ENCODE assay signal across 13 cellular contexts in the genomic region with DNA sequence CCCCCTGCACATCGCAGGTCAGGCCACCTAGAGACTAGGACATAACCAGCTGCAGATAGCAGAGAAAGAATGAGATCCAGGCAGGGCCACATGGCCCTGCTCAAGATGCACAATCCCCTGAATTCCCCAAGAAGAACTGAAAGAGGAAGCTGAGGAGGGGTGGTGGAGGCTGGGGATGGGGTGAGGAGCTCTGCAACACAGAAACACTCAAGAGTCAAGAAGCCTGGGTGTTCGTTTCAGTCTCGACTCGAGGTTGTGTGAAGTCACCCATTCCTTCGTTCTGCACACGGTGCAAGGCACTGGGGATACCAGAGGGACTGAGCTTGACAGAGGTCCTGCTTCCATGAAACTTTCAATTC.
DNase-seq lines count a peak whose midpoint lies in the region; ATAC-seq and TF ChIP-seq lines count a peak whose summit lies in the region.
"Had no signal": no experiment of that assay in that cellular context is flagged by ENCODE, and none has a peak within 500 bp of the region (broad histone marks: within the 10 kb centered on the region; RNA-seq: fewer than 3 reads in every experiment).

No MANE protein-coding gene starts in this region.

- TF ChIP-seq RAD21 in SK-N-SH (IDR thresholded peaks at IDR 0.05; ENCODE audit: low read length), result no peak

- no peak overlapping the region for H2AFZ ChIP-seq in SK-N-SH (ENCODE audit: low read depth)

- H3K27me3 Mint-ChIP-seq in CD4-positive, alpha-beta T cell, result no peaks in the 10 kb centered on the region
- H3K27me3 Mint-ChIP-seq: activated T-helper 17 cell treated with anti-CD3 and anti-CD28 coated beads, Interleukin-2, amount 50 U/mL, for 72 hours had no signal

- WGBS in SK-N-SH (ENCODE audit: low lambda C conversion rate), result 69% methylated on average over 3 of the region's 6 CpGs

- H4K20me1 ChIP-seq in SK-N-SH (ENCODE audit: insufficient read depth), result no peaks in the 10 kb centered on the region

- H3K9me3 Mint-ChIP-seq in CD4-positive, alpha-beta T cell, result no peaks in the 10 kb centered on the region
- H3K9me3 Mint-ChIP-seq: activated T-helper 17 cell treated with anti-CD3 and anti-CD28 coated beads, Interleukin-2, amount 50 U/mL, for 72 hours; stimulated activated effector memory CD8-positive, alpha-beta T cell treated with anti-CD3 and anti-CD28 coated beads, Interleukin-12 subunit alpha, Interleukin-12 subunit beta, amount 100 ng/mL, for 72 hours had no signal

- no peak overlapping the region for H3K9ac ChIP-seq in SK-N-SH

- POLR2A ChIA-PET in CD4-positive, alpha-beta T cell (lab: Charles Lee), result interaction anchor here (1.3 kb wide), 1 partner anchor 12 kb away, joined by 3 read pairs; no protein-coding TSS in a partner anchor
- POLR2A ChIA-PET in SK-N-SH (lab: Yijun Ruan, JAX), result no interaction called here

- H3K36me3 Mint-ChIP-seq in CD4-positive, alpha-beta T cell (ENCODE audit: low read depth), result no peaks in the 10 kb centered on the region
- H3K36me3 Mint-ChIP-seq: stimulated activated effector memory CD8-positive, alpha-beta T cell treated with anti-CD3 and anti-CD28 coated beads, Interleukin-12 subunit alpha, Interleukin-12 subunit beta, amount 100 ng/mL, for 72 hours had no signal

- intact Hi-C loops in CD4-positive, alpha-beta T cell (cut with DNase I, micrococcal nuclease), result no loop called here

- no peak overlapping the region for H3K27ac ChIP-seq in CD4-positive, alpha-beta T cell (ENCODE audit: low read depth, low read length)
- H3K27ac ChIP-seq in SK-N-SH (ENCODE audit: low read depth in 2 of 2, low read length in 1 of 2), result no peak overlapping the region
- H3K27ac ChIP-seq: SK-N-MC had no signal

- no peaks in the 10 kb centered on the region for H3K9me2 ChIP-seq in SK-N-SH

- no peaks in the 10 kb centered on the region for H3K79me2 ChIP-seq in SK-N-SH (ENCODE audit: insufficient read depth)

- H3K4me1 Mint-ChIP-seq in CD4-positive, alpha-beta T cell (ENCODE audit: low read depth), result no peaks in the 10 kb centered on the region
- H3K4me1 Mint-ChIP-seq: activated T-helper 17 cell treated with anti-CD3 and anti-CD28 coated beads, Interleukin-2, amount 50 U/mL, for 72 hours; stimulated activated effector memory CD8-positive, alpha-beta T cell treated with anti-CD3 and anti-CD28 coated beads, Interleukin-12 subunit alpha, Interleukin-12 subunit beta, amount 100 ng/mL, for 72 hours had no signal

- H3K4me3 Mint-ChIP-seq in CD4-positive, alpha-beta T cell, result no peak overlapping the region
- H3K4me3 Mint-ChIP-seq: activated T-helper 17 cell treated with anti-CD3 and anti-CD28 coated beads, Interleukin-2, amount 50 U/mL, for 72 hours; stimulated activated effector memory CD8-positive, alpha-beta T cell treated with anti-CD3 and anti-CD28 coated beads, Interleukin-12 subunit alpha, Interleukin-12 subunit beta, amount 100 ng/mL, for 72 hours had no signal

- CTCF ChIA-PET in CD4-positive, alpha-beta T cell (lab: Charles Lee), result no interaction called here
- CTCF ChIA-PET in SK-N-SH (lab: Yijun Ruan, JAX), result interaction anchor here (0.9 to 1.5 kb wide), 5 partner anchors 12 to 558 kb away, joined by 3 to 5 read pairs (median 3); no protein-coding TSS in a partner anchor

- H3K27me3 ChIP-seq in CD4-positive, alpha-beta T cell (ENCODE audit: control insufficient read depth, insufficient read depth, low read length), result no peaks in the 10 kb centered on the region
- H3K27me3 ChIP-seq in SK-N-SH (ENCODE audit: insufficient read depth), result peaks cover 25% of the 10 kb centered on the region

- no peaks in the 10 kb centered on the region for H3K9me3 ChIP-seq in CD4-positive, alpha-beta T cell (ENCODE audit: control insufficient read depth, low read length)
- H3K9me3 ChIP-seq in SK-N-SH, result no peaks in the 10 kb centered on the region

- no peak for TF ChIP-seq CTCF in CD4-positive, alpha-beta T cell (IDR thresholded peaks at IDR 0.05)
- no peak for TF ChIP-seq CTCF in SK-N-SH (IDR thresholded peaks at IDR 0.05)

- no peak overlapping the region for H3K4me2 ChIP-seq in SK-N-SH

- H3F3A ChIP-seq in SK-N-SH (replicated peaks; ENCODE audit: insufficient read depth), result no peaks in the 10 kb centered on the region

- no peak overlapping the region for H3K27ac Mint-ChIP-seq in CD4-positive, alpha-beta T cell
- H3K27ac Mint-ChIP-seq: activated T-helper 17 cell treated with anti-CD3 and anti-CD28 coated beads, Interleukin-2, amount 50 U/mL, for 72 hours; stimulated activated effector memory CD8-positive, alpha-beta T cell treated with anti-CD3 and anti-CD28 coated beads, Interleukin-12 subunit alpha, Interleukin-12 subunit beta, amount 100 ng/mL, for 72 hours had no signal

- H3K36me3 ChIP-seq in SK-N-SH (replicated peaks in 1 of 2; ENCODE audit: control insufficient read depth in 1 of 2, insufficient read depth in 2 of 2, low read length in 1 of 2), result no peaks in the 10 kb centered on the region

- H3K4me3 ChIP-seq in SK-N-SH (ENCODE audit: low read depth in 2 of 2, low read length in 1 of 2), result no peak overlapping the region
- H3K4me3 ChIP-seq: K562, SK-N-MC had no signal

- ATAC-seq in GM18861 (IDR thresholded peaks at IDR 0.05; ENCODE audit: unreplicated experiment), result peak; percentile 34
- peak; percentile 48 for ATAC-seq in GM21619 (IDR thresholded peaks at IDR 0.05; ENCODE audit: unreplicated experiment)
- peak; percentile 47 for ATAC-seq in HG03520 (IDR thresholded peaks at IDR 0.05; ENCODE audit: unreplicated experiment)
- ATAC-seq in CD4-positive, alpha-beta T cell (ENCODE audit: poor library complexity), result no peak
- no peak for ATAC-seq in GM18517 (IDR thresholded peaks at IDR 0.05; ENCODE audit: unreplicated experiment)
- ATAC-seq: activated T-helper 17 cell treated with anti-CD3 and anti-CD28 coated beads, Interleukin-2, amount 50 U/mL, for 72 hours; K562; stimulated activated effector memory CD8-positive, alpha-beta T cell treated with anti-CD3 and anti-CD28 coated beads, Interleukin-12 subunit alpha, Interleukin-12 subunit beta, amount 100 ng/mL, for 72 hours had no signal

- H3K4me1 ChIP-seq in SK-N-SH (ENCODE audit: control insufficient read depth in 1 of 2, insufficient read depth in 2 of 2, low read depth in 1 of 2, low read length in 1 of 2), result peaks cover 8 to 25% of the 10 kb centered on the region in 2 experiments; a peak in 2 of 4 replicates

- no peak for TF ChIP-seq EP300 in SK-N-SH (IDR thresholded peaks at IDR 0.05; ENCODE audit: borderline replicate concordance in 1 of 2, low read depth in 1 of 2, low read length in 1 of 2)

- DNase-seq in midbrain (lab: John Stamatoyannopoulos, UW) (peak; percentile 7), SK-N-SH (no peak), NCI-H2171 (lab: John Stamatoyannopoulos, UW) (no peak)
- DNase-seq in CD4-positive, alpha-beta T cell, result no peak
- DNase-seq: islet precursor cell had no signal

TF ChIP-seq in SK-N-SH, 30 proteins besides CTCF, POLR2A, EP300 and RAD21 (continues in another document):
- TF ChIP-seq, protein P1, sequence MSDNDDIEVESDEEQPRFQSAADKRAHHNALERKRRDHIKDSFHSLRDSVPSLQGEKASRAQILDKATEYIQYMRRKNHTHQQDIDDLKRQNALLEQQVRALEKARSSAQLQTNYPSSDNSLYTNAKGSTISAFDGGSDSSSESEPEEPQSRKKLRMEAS (IDR thresholded peaks at IDR 0.05; ENCODE audit: low read depth), result no peak
- TF ChIP-seq CHD2 (IDR thresholded peaks at IDR 0.05; ENCODE audit: low read length, partially characterized antibody) (no peak), SIN3A (IDR thresholded peaks at IDR 0.05; ENCODE audit: borderline replicate concordance, low read depth, low read length) (no peak), USF2 (IDR thresholded peaks at IDR 0.05; ENCODE audit: borderline replicate concordance, low read depth, low read length) (no peak), MEF2A (IDR thresholded peaks at IDR 0.05; ENCODE audit: borderline replicate concordance, low read depth) (no peak), NFIC (IDR thresholded peaks at IDR 0.05; ENCODE audit: borderline replicate concordance) (no peak), RXRA (IDR thresholded peaks at IDR 0.05; ENCODE audit: borderline replicate concordance, low read depth) (no peak), TCF12 (IDR thresholded peaks at IDR 0.05) (no peak), FOSL2 (IDR thresholded peaks at IDR 0.05; ENCODE audit: borderline replicate concordance, low read depth) (no peak), JUND (IDR thresholded peaks at IDR 0.05) (no peak), MXI1 (IDR thresholded peaks at IDR 0.05; ENCODE audit: low read depth, low read length) (no peak), RCOR1 (IDR thresholded peaks at IDR 0.05; ENCODE audit: low read length) (no peak)
- TF ChIP-seq, protein P2, sequence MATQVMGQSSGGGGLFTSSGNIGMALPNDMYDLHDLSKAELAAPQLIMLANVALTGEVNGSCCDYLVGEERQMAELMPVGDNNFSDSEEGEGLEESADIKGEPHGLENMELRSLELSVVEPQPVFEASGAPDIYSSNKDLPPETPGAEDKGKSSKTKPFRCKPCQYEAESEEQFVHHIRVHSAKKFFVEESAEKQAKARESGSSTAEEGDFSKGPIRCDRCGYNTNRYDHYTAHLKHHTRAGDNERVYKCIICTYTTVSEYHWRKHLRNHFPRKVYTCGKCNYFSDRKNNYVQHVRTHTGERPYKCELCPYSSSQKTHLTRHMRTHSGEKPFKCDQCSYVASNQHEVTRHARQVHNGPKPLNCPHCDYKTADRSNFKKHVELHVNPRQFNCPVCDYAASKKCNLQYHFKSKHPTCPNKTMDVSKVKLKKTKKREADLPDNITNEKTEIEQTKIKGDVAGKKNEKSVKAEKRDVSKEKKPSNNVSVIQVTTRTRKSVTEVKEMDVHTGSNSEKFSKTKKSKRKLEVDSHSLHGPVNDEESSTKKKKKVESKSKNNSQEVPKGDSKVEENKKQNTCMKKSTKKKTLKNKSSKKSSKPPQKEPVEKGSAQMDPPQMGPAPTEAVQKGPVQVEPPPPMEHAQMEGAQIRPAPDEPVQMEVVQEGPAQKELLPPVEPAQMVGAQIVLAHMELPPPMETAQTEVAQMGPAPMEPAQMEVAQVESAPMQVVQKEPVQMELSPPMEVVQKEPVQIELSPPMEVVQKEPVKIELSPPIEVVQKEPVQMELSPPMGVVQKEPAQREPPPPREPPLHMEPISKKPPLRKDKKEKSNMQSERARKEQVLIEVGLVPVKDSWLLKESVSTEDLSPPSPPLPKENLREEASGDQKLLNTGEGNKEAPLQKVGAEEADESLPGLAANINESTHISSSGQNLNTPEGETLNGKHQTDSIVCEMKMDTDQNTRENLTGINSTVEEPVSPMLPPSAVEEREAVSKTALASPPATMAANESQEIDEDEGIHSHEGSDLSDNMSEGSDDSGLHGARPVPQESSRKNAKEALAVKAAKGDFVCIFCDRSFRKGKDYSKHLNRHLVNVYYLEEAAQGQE (IDR thresholded peaks at IDR 0.05; ENCODE audit: low read depth, low read length), result no peak

Comparison
In these comparisons a context has a peak if more than half of its experiments do, and no peak if none do; other contexts are left out.
1. ATAC-seq: peak in GM18861 (single experiment), GM21619 (single experiment) and HG03520 (single experiment); none in CD4-positive, alpha-beta T cell (single experiment) and GM18517 (single experiment).